20 cellular contexts compared by ENCODE assay signal in the genomic region with DNA sequence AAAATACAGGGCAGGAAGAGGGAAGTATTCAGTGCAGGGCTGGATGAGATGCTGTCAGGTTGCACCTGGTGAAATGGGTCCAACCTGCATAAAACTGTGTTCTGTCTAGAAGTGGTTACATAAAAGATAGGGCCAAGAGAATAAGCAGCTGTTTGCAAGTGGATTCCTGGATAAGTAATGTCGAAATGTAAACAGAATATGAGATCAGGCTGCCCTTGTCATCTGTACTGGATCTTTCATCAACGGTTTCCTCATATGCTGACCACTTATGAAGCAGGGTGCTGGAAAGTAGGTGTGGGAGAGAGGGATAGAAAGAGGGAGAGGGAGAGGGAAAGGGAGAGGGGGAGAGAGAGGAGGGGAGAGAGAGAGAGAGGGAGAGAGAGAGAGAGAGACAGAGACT.
"Had no signal": no experiment of that assay in that cellular context is flagged by ENCODE, and none has a peak within 500 bp of the region (broad histone marks: within the 10 kb centered on the region; RNA-seq: fewer than 3 reads in every experiment).

No MANE protein-coding gene starts in this region.

- H3K36me3 Mint-ChIP-seq: neural progenitor cell had no signal

- H3K27me3 ChIP-seq: gastroesophageal sphincter, neural progenitor cell, pancreas, stomach had no signal

- H3K36me3 ChIP-seq: gastroesophageal sphincter, lower lobe of right lung, neural progenitor cell, pancreas, stomach had no signal

- DNase-seq: effector memory CD4-positive, alpha-beta T cell; foreskin fibroblast; glutamatergic neuron; islet precursor cell; lower lobe of right lung; mesenchymal stem cell; midbrain; nucleus accumbens; pancreas; right cardiac atrium; small intestine; stimulated activated CD4-positive, alpha-beta T cell treated with anti-CD3 and anti-CD28 coated beads, Interleukin-12 subunit alpha, Interleukin-12 subunit beta, amount 100 ng/mL, for 4 hours; stimulated activated naive CD4-positive, alpha-beta T cell; stomach; substantia nigra; trophoblast cell had no signal

- H2AFZ ChIP-seq: neural progenitor cell had no signal

- H3K9ac ChIP-seq: neural progenitor cell had no signal

- H3K9me3 ChIP-seq: gastroesophageal sphincter, lower lobe of right lung, pancreas, stomach had no signal

- H3K4me2 ChIP-seq: neural progenitor cell had no signal

- H3K27me3 Mint-ChIP-seq: natural killer cell treated with Interleukin-12 subunit alpha and Interleukin-12 subunit beta and Interleukin-15 and Interleukin-18, amount 100 ng/mL, for 72 hours; progenitor cell of endocrine pancreas had no signal

- H3K4me3 Mint-ChIP-seq: natural killer cell treated with Interleukin-12 subunit alpha and Interleukin-12 subunit beta and Interleukin-15 and Interleukin-18, amount 100 ng/mL, for 72 hours; neural progenitor cell had no signal

- H3K27ac Mint-ChIP-seq: natural killer cell treated with Interleukin-12 subunit alpha and Interleukin-12 subunit beta and Interleukin-15 and Interleukin-18, amount 100 ng/mL, for 72 hours; neural progenitor cell; progenitor cell of endocrine pancreas had no signal

- H3K4me3 ChIP-seq: gastroesophageal sphincter, lower lobe of right lung, neural progenitor cell, pancreas, stomach had no signal

- H3K27ac ChIP-seq: gastroesophageal sphincter, lower lobe of right lung, neural progenitor cell, pancreas, stomach had no signal

- H3K4me1 Mint-ChIP-seq: neural progenitor cell had no signal

- H3K4me1 ChIP-seq: gastroesophageal sphincter, lower lobe of right lung, neural progenitor cell, pancreas, stomach had no signal

- H3K9me3 Mint-ChIP-seq: neural progenitor cell had no signal
